ENCODE assay signal across 29 cellular contexts in genomic region chr1:173789841-173790240, GRCh38.
"Had no signal": no experiment of that assay in that cellular context is flagged by ENCODE, and none has a peak within 500 bp of the region (broad histone marks: within the 10 kb centered on the region; RNA-seq: fewer than 3 reads in every experiment).

No MANE protein-coding gene starts in this region.

- FAIRE-seq: small intestine, urothelium cell line had no signal

- H3K4me2 ChIP-seq: neural progenitor cell had no signal

- H3K27me3 Mint-ChIP-seq: progenitor cell of endocrine pancreas; stimulated activated naive B cell treated with anti-CD40 and anti-IgM and Interleukin-4, amounts not matched to agents 10 μg/mL and 1 μg/mL and 100 μg/mL, for 72 hours; stimulated activated naive CD8-positive, alpha-beta T cell treated with anti-CD3 and anti-CD28 coated beads, Interleukin-15, Interleukin-2, amounts not matched to agents 100 ng/mL and 50 ng/mL, for 24 hours had no signal

- H3K9ac ChIP-seq: neural progenitor cell, parathyroid adenoma had no signal

- H3K27me3 ChIP-seq: neural progenitor cell, ovary, right lobe of liver, sigmoid colon, stomach, thyroid gland, tibial nerve, upper lobe of left lung, vagina had no signal

- H3K4me1 Mint-ChIP-seq: natural killer cell; nephron; neural progenitor cell; stimulated activated effector memory CD8-positive, alpha-beta T cell treated with anti-CD3 and anti-CD28 coated beads, Interleukin-12 subunit alpha, Interleukin-12 subunit beta, amount 100 ng/mL, for 72 hours; stimulated activated naive B cell treated with anti-CD40 and anti-IgM and Interleukin-4, amounts not matched to agents 10 μg/mL and 1 μg/mL and 100 μg/mL, for 72 hours had no signal

- H3K36me3 Mint-ChIP-seq: natural killer cell had no signal

- H3K4me3 ChIP-seq: neural progenitor cell, ovary, psoas muscle, right lobe of liver, sigmoid colon, stomach, thoracic aorta, thyroid gland, tibial nerve, upper lobe of left lung, vagina had no signal

- H3K36me3 ChIP-seq: ovary had no signal

- H2AFZ ChIP-seq: neural progenitor cell, parathyroid adenoma had no signal

- H3K9me3 Mint-ChIP-seq: natural killer cell; stimulated activated effector memory CD8-positive, alpha-beta T cell treated with anti-CD3 and anti-CD28 coated beads, Interleukin-12 subunit alpha, Interleukin-12 subunit beta, amount 100 ng/mL, for 72 hours; stimulated activated naive B cell treated with anti-CD40 and anti-IgM and Interleukin-4, amounts not matched to agents 10 μg/mL and 1 μg/mL and 100 μg/mL, for 72 hours; stimulated activated naive CD8-positive, alpha-beta T cell treated with anti-CD3 and anti-CD28 coated beads, Interleukin-15, Interleukin-2, amounts not matched to agents 100 ng/mL and 50 ng/mL, for 24 hours had no signal

- H3K79me2 ChIP-seq: parathyroid adenoma had no signal

- H3K4me3 Mint-ChIP-seq: natural killer cell; nephron; neural progenitor cell; stimulated activated effector memory CD8-positive, alpha-beta T cell treated with anti-CD3 and anti-CD28 coated beads, Interleukin-12 subunit alpha, Interleukin-12 subunit beta, amount 100 ng/mL, for 72 hours; stimulated activated naive B cell treated with anti-CD40 and anti-IgM and Interleukin-4, amounts not matched to agents 10 μg/mL and 1 μg/mL and 100 μg/mL, for 72 hours; stimulated activated naive CD8-positive, alpha-beta T cell treated with anti-CD3 and anti-CD28 coated beads, Interleukin-15, Interleukin-2, amounts not matched to agents 100 ng/mL and 50 ng/mL, for 24 hours had no signal

- H3K27ac ChIP-seq: neural progenitor cell, ovary, parathyroid adenoma, psoas muscle, right lobe of liver, sigmoid colon, stomach, thoracic aorta, thyroid gland, tibial nerve, upper lobe of left lung, vagina had no signal

- H3K4me1 ChIP-seq: neural progenitor cell, parathyroid adenoma, psoas muscle, right lobe of liver, sigmoid colon, stomach, thyroid gland, tibial nerve, upper lobe of left lung, vagina had no signal

- ATAC-seq: natural killer cell; psoas muscle; right cardiac atrium; right lobe of liver; stimulated activated effector memory CD8-positive, alpha-beta T cell treated with anti-CD3 and anti-CD28 coated beads, Interleukin-12 subunit alpha, Interleukin-12 subunit beta, amount 100 ng/mL, for 72 hours; stimulated activated naive B cell treated with anti-CD40 and anti-IgM and Interleukin-4, amounts not matched to agents 10 μg/mL and 1 μg/mL and 100 μg/mL, for 72 hours had no signal

- H3K27ac Mint-ChIP-seq: natural killer cell; nephron; neural progenitor cell; progenitor cell of endocrine pancreas; stimulated activated effector memory CD8-positive, alpha-beta T cell treated with anti-CD3 and anti-CD28 coated beads, Interleukin-12 subunit alpha, Interleukin-12 subunit beta, amount 100 ng/mL, for 72 hours; stimulated activated naive B cell treated with anti-CD40 and anti-IgM and Interleukin-4, amounts not matched to agents 10 μg/mL and 1 μg/mL and 100 μg/mL, for 72 hours; stimulated activated naive CD8-positive, alpha-beta T cell treated with anti-CD3 and anti-CD28 coated beads, Interleukin-15, Interleukin-2, amounts not matched to agents 100 ng/mL and 50 ng/mL, for 24 hours had no signal

- DNase-seq: natural killer cell; occipital lobe; ovary; posterior cingulate gyrus; psoas muscle; right cardiac atrium; right lobe of liver; sigmoid colon; small intestine; stimulated activated CD4-positive, alpha-beta T cell treated with anti-CD3 and anti-CD28 coated beads, Interleukin-15, amount 100 ng/mL, for 24 hours; stimulated activated CD4-positive, alpha-beta T cell treated with anti-CD3 and anti-CD28 coated beads, Interleukin-2, amount 100 ng/mL, for 24 hours; stimulated activated CD4-positive, alpha-beta T cell treated with anti-CD3 and anti-CD28 coated beads, Interleukin-2, amount 100 ng/mL, for 48 hours; stimulated activated CD4-positive, alpha-beta T cell treated with anti-CD3 and anti-CD28 coated beads, Interleukin-4, amount 100 ng/mL, for 24 hours; stimulated activated naive B cell treated with anti-CD40 and anti-IgM and Interleukin-4, amounts not matched to agents 10 μg/mL and 1 μg/mL and 100 μg/mL, for 72 hours; stimulated activated naive CD4-positive, alpha-beta T cell treated with Interleukin-2 at 50 U/mL for 16 hours; stomach; thyroid gland; trophoblast cell; upper lobe of left lung had no signal

- H3K9me3 ChIP-seq: ovary, psoas muscle, right lobe of liver, sigmoid colon, stomach, thoracic aorta, thyroid gland, tibial nerve, upper lobe of left lung, vagina had no signal
